In the genomic region with DNA sequence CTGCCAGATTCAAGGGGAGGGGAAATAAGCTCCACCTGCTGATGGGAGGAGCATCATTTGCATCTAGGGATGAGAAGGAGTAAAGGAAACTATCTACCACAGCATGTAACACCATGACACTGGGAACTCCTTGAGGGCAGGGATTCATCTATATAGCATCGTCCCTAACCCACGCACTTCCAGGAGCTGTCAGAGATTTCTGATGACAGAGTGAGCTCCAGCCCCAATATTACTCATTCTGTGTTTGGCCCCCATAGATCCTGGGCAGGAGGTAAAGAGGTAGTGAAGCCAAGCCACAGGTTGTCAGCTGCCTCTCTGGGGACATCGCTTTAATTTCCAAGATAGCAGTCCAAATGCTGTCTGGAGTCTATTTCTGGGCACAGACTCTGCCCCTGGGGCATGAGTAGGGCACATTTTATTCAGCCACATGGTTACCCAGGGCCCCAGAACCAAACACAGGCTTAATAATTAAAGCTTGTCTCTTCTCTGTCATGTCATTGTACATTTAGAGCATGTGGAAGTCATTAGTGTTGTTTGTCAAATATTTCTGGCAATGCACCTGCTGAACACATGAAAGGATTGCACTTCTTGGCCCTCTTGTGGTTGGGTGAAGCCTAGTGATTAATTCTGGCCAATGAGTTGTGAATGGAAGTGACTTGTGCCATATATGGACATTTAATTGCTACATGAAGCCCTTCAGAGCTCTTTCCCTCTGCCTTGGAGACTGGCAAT, we compare ENCODE assay signal across 10 cellular contexts.
DNase-seq lines count a peak whose midpoint lies in the region; ATAC-seq lines count a peak whose summit lies in the region.
"Had no signal": no experiment of that assay in that cellular context is flagged by ENCODE, and none has a peak within 500 bp of the region (broad histone marks: within the 10 kb centered on the region; RNA-seq: fewer than 3 reads in every experiment).

No MANE protein-coding gene starts in this region.

- DNase-seq in DMS79 (lab: John Stamatoyannopoulos, UW) = peak; percentile 98
- DNase-seq in NCI-H526 (lab: John Stamatoyannopoulos, UW) = peak; percentile 97 to 99
- peak; percentile 28 for DNase-seq in iPS-NIHi11 (ENCODE audit: low spot score)
- no peak for DNase-seq in activated naive CD4-positive, alpha-beta T cell treated with anti-CD3 and anti-CD28 coated beads, Interleukin-2, amount 50 U/mL, for 16 hours
- DNase-seq in activated CD8-positive, alpha-beta memory T cell treated with anti-CD3 and anti-CD28 coated beads for 24 hours = no peak
- no peak for DNase-seq in epidermal melanocyte (ENCODE audit: insufficient read length, low spot score)
- DNase-seq: activated effector memory CD4-positive, alpha-beta T cell treated with anti-CD3 and anti-CD28 coated beads, Interleukin-2, amount 50 U/mL, for 16 hours; IMR-90 had no signal

- ATAC-seq in HG03139 (IDR thresholded peaks at IDR 0.05; ENCODE audit: unreplicated experiment) = peak; percentile 49
- ATAC-seq in HG03432 (IDR thresholded peaks at IDR 0.05; ENCODE audit: unreplicated experiment) = no peak

Comparison
In these comparisons a context has a peak if more than half of its experiments do, and no peak if none do; other contexts are left out.
1. DNase-seq: peak in DMS79 (single experiment), NCI-H526 (2 of 2) and iPS-NIHi11 (single experiment); none in activated naive CD4-positive, alpha-beta T cell treated with anti-CD3 and anti-CD28 coated beads, Interleukin-2, amount 50 U/mL, for 16 hours (single experiment), activated CD8-positive, alpha-beta memory T cell treated with anti-CD3 and anti-CD28 coated beads for 24 hours (single experiment) and epidermal melanocyte (single experiment).